2 cellular contexts compared by ENCODE assay signal in the genomic region with DNA sequence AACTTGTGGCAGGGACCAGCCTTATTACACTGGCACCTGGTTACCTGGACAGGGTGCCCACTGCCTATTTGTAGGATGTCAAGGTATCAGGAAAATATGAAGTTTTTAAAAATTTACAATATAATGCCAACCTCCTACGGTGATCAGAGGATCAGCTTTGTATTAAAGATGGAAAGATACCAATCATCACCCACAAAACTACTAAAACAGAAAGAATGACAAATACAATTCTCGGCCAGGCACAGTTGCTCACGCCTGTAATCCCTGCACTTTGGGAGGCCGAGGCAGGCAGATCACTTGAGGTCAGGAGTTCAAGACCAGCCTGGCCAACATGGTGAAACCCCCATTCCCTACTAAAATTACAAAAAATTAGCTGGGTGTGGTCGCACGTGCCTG.
TF ChIP-seq lines count a peak whose summit lies in the region.

No MANE protein-coding gene starts in this region.

TF ChIP-seq in A549, 52 proteins besides CTCF, POLR2A, EP300 and RAD21 (continued from another document):
- TF ChIP-seq, protein P1, sequence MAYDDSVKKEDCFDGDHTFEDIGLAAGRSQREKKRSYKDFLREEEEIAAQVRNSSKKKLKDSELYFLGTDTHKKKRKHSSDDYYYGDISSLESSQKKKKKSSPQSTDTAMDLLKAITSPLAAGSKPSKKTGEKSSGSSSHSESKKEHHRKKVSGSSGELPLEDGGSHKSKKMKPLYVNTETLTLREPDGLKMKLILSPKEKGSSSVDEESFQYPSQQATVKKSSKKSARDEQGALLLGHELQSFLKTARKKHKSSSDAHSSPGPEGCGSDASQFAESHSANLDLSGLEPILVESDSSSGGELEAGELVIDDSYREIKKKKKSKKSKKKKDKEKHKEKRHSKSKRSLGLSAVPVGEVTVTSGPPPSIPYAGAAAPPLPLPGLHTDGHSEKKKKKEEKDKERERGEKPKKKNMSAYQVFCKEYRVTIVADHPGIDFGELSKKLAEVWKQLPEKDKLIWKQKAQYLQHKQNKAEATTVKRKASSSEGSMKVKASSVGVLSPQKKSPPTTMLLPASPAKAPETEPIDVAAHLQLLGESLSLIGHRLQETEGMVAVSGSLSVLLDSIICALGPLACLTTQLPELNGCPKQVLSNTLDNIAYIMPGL (CRISPR knock-in tag; IDR thresholded peaks at IDR 0.05; ENCODE audit: borderline replicate concordance) = no peak
- no peak for TF ChIP-seq BHLHE40 (IDR thresholded peaks at IDR 0.05; ENCODE audit: low read depth, low read length)
- no peak for TF ChIP-seq HOXA7 (CRISPR knock-in tag; IDR thresholded peaks at IDR 0.05)
- no peak for TF ChIP-seq HEYL (CRISPR knock-in tag; IDR thresholded peaks at IDR 0.05)
- TF ChIP-seq ZNF302 (CRISPR knock-in tag; IDR thresholded peaks at IDR 0.05) = no peak
- no peak for TF ChIP-seq CBX8 (IDR thresholded peaks at IDR 0.05)
- no peak for TF ChIP-seq RCOR1 (IDR thresholded peaks at IDR 0.05; ENCODE audit: low read depth, low read length)
- no peak for TF ChIP-seq RARB (CRISPR knock-in tag; IDR thresholded peaks at IDR 0.05)
- TF ChIP-seq, protein P2, sequence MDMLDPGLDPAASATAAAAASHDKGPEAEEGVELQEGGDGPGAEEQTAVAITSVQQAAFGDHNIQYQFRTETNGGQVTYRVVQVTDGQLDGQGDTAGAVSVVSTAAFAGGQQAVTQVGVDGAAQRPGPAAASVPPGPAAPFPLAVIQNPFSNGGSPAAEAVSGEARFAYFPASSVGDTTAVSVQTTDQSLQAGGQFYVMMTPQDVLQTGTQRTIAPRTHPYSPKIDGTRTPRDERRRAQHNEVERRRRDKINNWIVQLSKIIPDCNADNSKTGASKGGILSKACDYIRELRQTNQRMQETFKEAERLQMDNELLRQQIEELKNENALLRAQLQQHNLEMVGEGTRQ (IDR thresholded peaks at IDR 0.05) = no peak
- no peak for TF ChIP-seq ZFP36 (IDR thresholded peaks at IDR 0.05; ENCODE audit: borderline replicate concordance, partially characterized antibody)
- no peak for TF ChIP-seq MYC (IDR thresholded peaks at IDR 0.05; ENCODE audit: borderline replicate concordance, low read length)
- TF ChIP-seq, protein P3, sequence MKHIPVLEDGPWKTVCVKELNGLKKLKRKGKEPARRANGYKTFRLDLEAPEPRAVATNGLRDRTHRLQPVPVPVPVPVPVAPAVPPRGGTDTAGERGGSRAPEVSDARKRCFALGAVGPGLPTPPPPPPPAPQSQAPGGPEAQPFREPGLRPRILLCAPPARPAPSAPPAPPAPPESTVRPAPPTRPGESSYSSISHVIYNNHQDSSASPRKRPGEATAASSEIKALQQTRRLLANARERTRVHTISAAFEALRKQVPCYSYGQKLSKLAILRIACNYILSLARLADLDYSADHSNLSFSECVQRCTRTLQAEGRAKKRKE (CRISPR knock-in tag; IDR thresholded peaks at IDR 0.05; ENCODE audit: low read depth) = no peak
- TF ChIP-seq GATA3 (IDR thresholded peaks at IDR 0.05; ENCODE audit: borderline replicate concordance) = no peak
- no peak for TF ChIP-seq ESRRA (IDR thresholded peaks at IDR 0.05; ENCODE audit: borderline replicate concordance, low read length)
- no peak for TF ChIP-seq EHF (CRISPR knock-in tag; IDR thresholded peaks at IDR 0.05)
- TF ChIP-seq CEBPB (IDR thresholded peaks at IDR 0.05) = no peak

TF ChIP-seq in HCT116, 20 proteins besides CTCF, POLR2A, EP300 and RAD21 (continued from another document):
- TF ChIP-seq, protein P4, sequence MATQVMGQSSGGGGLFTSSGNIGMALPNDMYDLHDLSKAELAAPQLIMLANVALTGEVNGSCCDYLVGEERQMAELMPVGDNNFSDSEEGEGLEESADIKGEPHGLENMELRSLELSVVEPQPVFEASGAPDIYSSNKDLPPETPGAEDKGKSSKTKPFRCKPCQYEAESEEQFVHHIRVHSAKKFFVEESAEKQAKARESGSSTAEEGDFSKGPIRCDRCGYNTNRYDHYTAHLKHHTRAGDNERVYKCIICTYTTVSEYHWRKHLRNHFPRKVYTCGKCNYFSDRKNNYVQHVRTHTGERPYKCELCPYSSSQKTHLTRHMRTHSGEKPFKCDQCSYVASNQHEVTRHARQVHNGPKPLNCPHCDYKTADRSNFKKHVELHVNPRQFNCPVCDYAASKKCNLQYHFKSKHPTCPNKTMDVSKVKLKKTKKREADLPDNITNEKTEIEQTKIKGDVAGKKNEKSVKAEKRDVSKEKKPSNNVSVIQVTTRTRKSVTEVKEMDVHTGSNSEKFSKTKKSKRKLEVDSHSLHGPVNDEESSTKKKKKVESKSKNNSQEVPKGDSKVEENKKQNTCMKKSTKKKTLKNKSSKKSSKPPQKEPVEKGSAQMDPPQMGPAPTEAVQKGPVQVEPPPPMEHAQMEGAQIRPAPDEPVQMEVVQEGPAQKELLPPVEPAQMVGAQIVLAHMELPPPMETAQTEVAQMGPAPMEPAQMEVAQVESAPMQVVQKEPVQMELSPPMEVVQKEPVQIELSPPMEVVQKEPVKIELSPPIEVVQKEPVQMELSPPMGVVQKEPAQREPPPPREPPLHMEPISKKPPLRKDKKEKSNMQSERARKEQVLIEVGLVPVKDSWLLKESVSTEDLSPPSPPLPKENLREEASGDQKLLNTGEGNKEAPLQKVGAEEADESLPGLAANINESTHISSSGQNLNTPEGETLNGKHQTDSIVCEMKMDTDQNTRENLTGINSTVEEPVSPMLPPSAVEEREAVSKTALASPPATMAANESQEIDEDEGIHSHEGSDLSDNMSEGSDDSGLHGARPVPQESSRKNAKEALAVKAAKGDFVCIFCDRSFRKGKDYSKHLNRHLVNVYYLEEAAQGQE (IDR thresholded peaks at IDR 0.05; ENCODE audit: low read depth) = no peak
- no peak for TF ChIP-seq CEBPB (IDR thresholded peaks at IDR 0.05; ENCODE audit: low read depth)
- TF ChIP-seq ELF1 (IDR thresholded peaks at IDR 0.05; ENCODE audit: borderline replicate concordance, low read depth) = no peak
- TF ChIP-seq POLR2AphosphoS5 (IDR thresholded peaks at IDR 0.05; ENCODE audit: low read depth, low read length) = no peak; the same call in 1 of the 2 replicates
